In the genomic region with DNA sequence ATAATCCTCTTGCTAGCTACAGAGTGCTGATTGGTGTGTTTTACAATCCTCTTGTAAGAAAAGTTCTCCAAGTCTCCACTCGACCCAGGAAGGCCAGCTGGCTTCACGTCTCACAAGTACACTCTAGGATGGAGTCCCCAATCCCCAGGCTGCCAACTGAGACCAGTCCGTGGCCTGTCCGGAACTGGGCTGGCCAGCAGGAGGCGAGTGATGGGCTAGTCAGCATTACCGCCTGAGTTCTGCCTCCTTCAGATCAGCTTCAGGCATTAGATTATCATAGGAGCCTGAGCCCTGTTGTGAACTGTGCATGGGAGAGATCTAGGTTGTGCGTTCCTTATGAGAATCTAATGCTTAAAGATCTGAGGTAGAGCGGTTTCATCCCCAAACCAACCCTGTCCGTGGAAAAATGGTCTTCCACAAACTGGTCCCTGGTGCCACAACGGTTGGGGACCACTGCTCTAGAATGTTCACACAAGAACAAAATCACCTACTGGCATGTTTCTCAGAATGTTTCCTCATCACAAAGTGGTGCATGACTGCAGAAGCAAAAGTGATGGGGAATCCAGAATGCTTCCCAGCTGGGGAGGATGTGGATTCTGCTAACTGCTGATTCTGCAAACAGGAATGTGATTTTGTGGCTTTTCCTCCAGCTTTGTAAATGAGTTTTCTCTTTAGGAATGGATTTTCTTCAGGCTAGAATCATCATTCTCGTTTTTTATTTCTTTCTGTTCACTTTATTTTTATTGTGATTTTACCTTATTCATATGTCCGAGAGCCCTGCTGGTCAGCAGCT, we compare ENCODE assay signal across 10 cellular contexts. TPM values are rescaled to one million over a fixed set of nuclear protein-coding genes. Genes with fewer than 3 reads are reported as not detected.
DNase-seq lines count a peak whose midpoint lies in the region; ATAC-seq and TF ChIP-seq lines count a peak whose summit lies in the region.
"Had no signal": no experiment of that assay in that cellular context is flagged by ENCODE, and none has a peak within 500 bp of the region (broad histone marks: within the 10 kb centered on the region; RNA-seq: fewer than 3 reads in every experiment).

No MANE protein-coding gene starts in this region.

- no peak for TF ChIP-seq CTCF in BJ (IDR thresholded peaks at IDR 0.05; ENCODE audit: insufficient read depth, low read depth, low read length)

- H3K36me3 ChIP-seq in BJ (ENCODE audit: control insufficient read depth, insufficient read depth, low read length) (peaks cover 3% of the 10 kb centered on the region), mucosa of rectum (ENCODE audit: control insufficient read depth in 2 of 2, insufficient read depth in 2 of 2, low read length in 2 of 2) (no peaks in the 10 kb centered on the region)
- H3K36me3 ChIP-seq: right atrium auricular region had no signal

- H3K9ac ChIP-seq in mucosa of rectum (ENCODE audit: low read depth in 1 of 2, low read length in 2 of 2) = no peak overlapping the region

- peaks cover 10 to 25% of the 10 kb centered on the region in 2 donors for H3K4me1 ChIP-seq in mucosa of rectum (ENCODE audit: control insufficient read depth in 2 of 2, insufficient read depth in 2 of 2, low read length in 2 of 2)

- peak; percentile 90 for DNase-seq in BJ (ENCODE audit: low read depth)
- peak; percentile 81 for DNase-seq in HS-5 (ENCODE audit: low read depth)
- peak; percentile 93 for DNase-seq in astrocyte of the hippocampus (ENCODE audit: low read depth, low spot score)
- DNase-seq in ureter (ENCODE audit: low spot score) = no peak
- no peak for DNase-seq in MV-4-11 (lab: John Stamatoyannopoulos, UW)
- DNase-seq in mesenteric fat pad (ENCODE audit: low spot score) = no peak
- DNase-seq: PC-9 had no signal

- H3K4me3 ChIP-seq in BJ (ENCODE audit: low read depth, low read length) (no peak overlapping the region), mucosa of rectum (ENCODE audit: low read length in 2 of 2) (peak overlapping the region in 1 of 2 donors; percentile 45)
- H3K4me3 ChIP-seq: PC-9, right atrium auricular region had no signal

- H3K27ac ChIP-seq in mucosa of rectum (ENCODE audit: low read depth in 2 of 2, low read length in 2 of 2) = peak overlapping the region; percentile 58 to 64
- H3K27ac ChIP-seq: PC-9, right atrium auricular region had no signal

- CTCF ChIA-PET in BJ (lab: Yijun Ruan, JAX) = interaction anchor here (1.0 kb wide), 2 partner anchors 12 to 66 kb away, joined by 3 read pairs; no protein-coding TSS in a partner anchor

- H3K9me3 ChIP-seq in mucosa of rectum (ENCODE audit: control insufficient read depth in 2 of 2, low read length in 2 of 2) = no peaks in the 10 kb centered on the region
- H3K9me3 ChIP-seq: right atrium auricular region had no signal

- H3K27me3 ChIP-seq in BJ (ENCODE audit: control insufficient read depth, insufficient read depth, low read length) (no peaks in the 10 kb centered on the region), mucosa of rectum (ENCODE audit: control insufficient read depth in 2 of 2, insufficient read depth in 2 of 2, low read length in 2 of 2) (no peaks in the 10 kb centered on the region)
- H3K27me3 ChIP-seq: right atrium auricular region had no signal

- POLR2A ChIA-PET in BJ (lab: Charles Lee) = interaction anchor here (0.7 kb wide), 1 partner anchor 39 kb away, joined by 4 read pairs; no protein-coding TSS in a partner anchor

- ATAC-seq in GM19351 (IDR thresholded peaks at IDR 0.05; ENCODE audit: unreplicated experiment) = no peak

RNA-seq across cellular contexts. Expression of gene SEPTIN11, which starts 40.9 kb away (rescaled TPM):
- polyA plus RNA-seq in BJ (2011; rRNA removed) = 346 and 638 TPM in 2 replicates
- polyA minus RNA-seq in BJ (2011; rRNA and poly(A)+ RNA removed) = 406 and 470 TPM in 2 replicates
- total RNA-seq in ureter (139 TPM), mesenteric fat pad (331 TPM)

Comparison
In these comparisons a context has a peak if more than half of its experiments do, and no peak if none do; other contexts are left out.
1. DNase-seq: peak in BJ (single experiment), HS-5 (single experiment) and astrocyte of the hippocampus (single experiment); none in ureter (single experiment), MV-4-11 (single experiment) and mesenteric fat pad (single experiment).